ENCODE assay signal across 13 cellular contexts in genomic region chr1:178258521-178258920, GRCh38.
A peak's percentile ranks its signal among the peaks of the same experiment; 100 is the strongest.
DNase-seq lines count a peak whose midpoint lies in the region; ATAC-seq and TF ChIP-seq lines count a peak whose summit lies in the region.
"Had no signal": no experiment of that assay in that cellular context is flagged by ENCODE, and none has a peak within 500 bp of the region (broad histone marks: within the 10 kb centered on the region; RNA-seq: fewer than 3 reads in every experiment).

No MANE protein-coding gene starts in this region.

- H4K91ac ChIP-seq in IMR-90 (ENCODE audit: insufficient read depth, low read depth, low read length), result no peak overlapping the region

- no peak overlapping the region for H4K5ac ChIP-seq in IMR-90 (ENCODE audit: low read depth, low read length)

- H2BK20ac ChIP-seq in IMR-90 (ENCODE audit: low read depth, low read length), result no peak overlapping the region

- peaks cover 0 to 9% of the 10 kb centered on the region in 2 experiments; a peak in 3 of 4 replicates for H3K79me1 ChIP-seq in IMR-90 (ENCODE audit: low read depth in 1 of 2, low read length in 2 of 2)

- intact Hi-C loops in IMR-90 (cut with micrococcal nuclease), result no loop called here

- H3K27me3 ChIP-seq in IMR-90 (ENCODE audit: control insufficient read depth, insufficient read depth, low read length) (no peaks in the 10 kb centered on the region), Peyer's patch (no peaks in the 10 kb centered on the region), suprapubic skin (no peaks in the 10 kb centered on the region)
- H3K27me3 ChIP-seq: BE2C had no signal

- TF ChIP-seq CTCF in IMR-90 (conservative IDR thresholded peaks at IDR 0.05; ENCODE audit: low read depth, low read length), result no peak
- no peak for TF ChIP-seq CTCF in chondrocyte (IDR thresholded peaks at IDR 0.05)
- TF ChIP-seq CTCF in Peyer's patch (IDR thresholded peaks at IDR 0.05), result no peak
- TF ChIP-seq CTCF in suprapubic skin (IDR thresholded peaks at IDR 0.05), result no peak

- H3K4me1 ChIP-seq in IMR-90 (ENCODE audit: control insufficient read depth, insufficient read depth, low read length) (peaks cover 4% of the 10 kb centered on the region), Peyer's patch (no peaks in the 10 kb centered on the region), suprapubic skin (peaks cover 4% of the 10 kb centered on the region)
- H3K4me1 ChIP-seq: BE2C had no signal

- in situ Hi-C loops in IMR-90 (cut with MboI; ENCODE audit: low sequenced_read_pairs), result no loop called here

- H3K4me3 Mint-ChIP-seq in chondrocyte (ENCODE audit: unreplicated experiment), result no peak overlapping the region
- H3K4me3 Mint-ChIP-seq: CD4-positive, alpha-beta memory T cell had no signal

- H3K14ac ChIP-seq in IMR-90 (replicated peaks; ENCODE audit: low read depth, low read length), result no peak overlapping the region

- dilution Hi-C loops in IMR-90 (cut with HindIII; ENCODE audit: low sequenced_read_pairs, unreplicated experiment), result no loop called here

- H3K27me3 Mint-ChIP-seq in chondrocyte (ENCODE audit: low read depth), result no peaks in the 10 kb centered on the region
- H3K27me3 Mint-ChIP-seq: CD4-positive, alpha-beta memory T cell had no signal

- TF ChIP-seq POLR2A in IMR-90 (IDR thresholded peaks at IDR 0.05; ENCODE audit: low read depth, low read length) (no peak), Peyer's patch (IDR thresholded peaks at IDR 0.05) (no peak), suprapubic skin (IDR thresholded peaks at IDR 0.05) (no peak)

- H3K4ac ChIP-seq in IMR-90 (ENCODE audit: low read depth, low read length), result no peak overlapping the region

- H3K36me3 ChIP-seq in IMR-90 (ENCODE audit: control insufficient read depth, insufficient read depth, low read length), result no peaks in the 10 kb centered on the region
- no peaks in the 10 kb centered on the region for H3K36me3 ChIP-seq in Peyer's patch
- no peaks in the 10 kb centered on the region for H3K36me3 ChIP-seq in suprapubic skin
- H3K36me3 ChIP-seq: BE2C had no signal

- peaks cover 2% of the 10 kb centered on the region; the same call in 1 of the 2 replicates for H3K9me3 ChIP-seq in IMR-90 (ENCODE audit: control insufficient read depth, insufficient read depth, low read length)
- peaks cover 0 to 7% (median 0%) of the 10 kb centered on the region in 4 donors for H3K9me3 ChIP-seq in Peyer's patch
- H3K9me3 ChIP-seq in suprapubic skin, result no peaks in the 10 kb centered on the region
- H3K9me3 ChIP-seq: BE2C had no signal

- H4K8ac ChIP-seq in IMR-90 (ENCODE audit: low read depth in 2 of 2, low read length in 2 of 2), result no peak overlapping the region

- CTCF ChIA-PET in IMR-90 (lab: Yijun Ruan, JAX), result no interaction called here

- H3K23ac ChIP-seq in IMR-90 (ENCODE audit: low read depth, low read length), result no peak overlapping the region

- H3K27ac ChIP-seq in IMR-90 (ENCODE audit: insufficient read depth, low read length) (no peak overlapping the region), Peyer's patch (no peak overlapping the region), suprapubic skin (no peak overlapping the region)
- H3K27ac ChIP-seq: C4-2B had no signal

- H3K4me2 ChIP-seq in IMR-90 (ENCODE audit: low read depth, low read length), result no peak overlapping the region

- BruUV-seq in IMR-90 (replicated peaks; lab: Mats Ljungman, UMichigan), result no TSS peak

- H2BK120ac ChIP-seq in IMR-90 (ENCODE audit: low read depth, low read length), result no peak overlapping the region

- no peak overlapping the region for H2AK5ac ChIP-seq in IMR-90 (ENCODE audit: low read depth, low read length)

- POLR2A ChIA-PET in IMR-90 (lab: Charles Lee; ENCODE audit: unreplicated experiment), result no interaction called here

- no peak overlapping the region for H2BK5ac ChIP-seq in IMR-90 (ENCODE audit: low read depth, low read length, poor library complexity, severe bottlenecking)

- peaks cover 12% of the 10 kb centered on the region for H3K9me3 Mint-ChIP-seq in chondrocyte (ENCODE audit: low read depth)

- no CpG with 5 or more reads among the region's 3 CpGs for WGBS in IMR-90 (ENCODE audit: extremely low coverage in 2 of 2, insufficient read length in 1 of 2), 2 experiments
- 37% methylated on average over 3 of the region's 3 CpGs for WGBS in suprapubic skin

- no peak overlapping the region for H2BK15ac ChIP-seq in IMR-90 (ENCODE audit: low read depth, low read length)

- no peak for TF ChIP-seq EP300 in suprapubic skin (IDR thresholded peaks at IDR 0.05)

- peaks cover 32% of the 10 kb centered on the region for H3K4me1 Mint-ChIP-seq in chondrocyte (ENCODE audit: low read depth)
- H3K4me1 Mint-ChIP-seq: CD4-positive, alpha-beta memory T cell had no signal

- H3K9ac ChIP-seq in IMR-90 (ENCODE audit: low read depth, low read length), result no peak overlapping the region

- no peaks in the 10 kb centered on the region for H4K20me1 ChIP-seq in IMR-90 (ENCODE audit: insufficient read depth, low read length)

- no peak for TF ChIP-seq RAD21 in IMR-90 (IDR thresholded peaks at IDR 0.05; ENCODE audit: low read length)

- ATAC-seq in IMR-90 (ENCODE audit: low read depth), result no peak
- ATAC-seq: HepG2 had no signal

- peak; percentile 51 for DNase-seq in EH (ENCODE audit: low read depth)
- peak; percentile 10 for DNase-seq in IMR-90
- DNase-seq in chondrocyte (ENCODE audit: low spot score), result no peak
- DNase-seq in DMS114 treated with DMSO at 0.1 percent for 48 hours (lab: John Stamatoyannopoulos, UW; ENCODE audit: unreplicated experiment), result no peak
- DNase-seq in Peyer's patch, result no peak
- no peak for DNase-seq in germinal center (ENCODE audit: low spot score)
- DNase-seq in suprapubic skin (ENCODE audit: low spot score in 2 of 2), result no peak
- DNase-seq: BE2C; CD4-positive, alpha-beta memory T cell; COR-L47; HCEC 1CT had no signal

- H3K18ac ChIP-seq in IMR-90 (ENCODE audit: low read depth, low read length), result no peak overlapping the region

- H2AFZ ChIP-seq in IMR-90 (replicated peaks; ENCODE audit: low read length, poor library complexity), result no peak overlapping the region

- no peak overlapping the region for H3K56ac ChIP-seq in IMR-90 (ENCODE audit: extremely low read depth, insufficient read depth, low read length)

- no peak overlapping the region for H2AK9ac ChIP-seq in IMR-90 (replicated peaks; ENCODE audit: low read depth, low read length, poor library complexity)

- peak overlapping the region; percentile 29 for H3K27ac Mint-ChIP-seq in chondrocyte (ENCODE audit: unreplicated experiment)
- H3K27ac Mint-ChIP-seq: CD4-positive, alpha-beta memory T cell had no signal

- H3K9me1 ChIP-seq in IMR-90 (ENCODE audit: insufficient read depth, low read length), result 0 out of 2 replicates have a peak, but pooled peaks cover 2% of the 10 kb centered on the region

- peaks cover 6% of the 10 kb centered on the region for H3K36me3 Mint-ChIP-seq in chondrocyte (ENCODE audit: low read depth)
- H3K36me3 Mint-ChIP-seq: CD4-positive, alpha-beta memory T cell had no signal

- H3K4me3 ChIP-seq in IMR-90 (ENCODE audit: insufficient read depth, low read depth, low read length) (no peak overlapping the region), Peyer's patch (no peak overlapping the region), suprapubic skin (no peak overlapping the region)

TF ChIP-seq in IMR-90, 13 proteins besides CTCF, POLR2A, EP300 and RAD21:
- TF ChIP-seq RFX5 (IDR thresholded peaks at IDR 0.05; ENCODE audit: low read depth, low read length) (no peak), MXI1 (IDR thresholded peaks at IDR 0.05; ENCODE audit: borderline replicate concordance, low read depth, low read length) (no peak), FOS (IDR thresholded peaks at IDR 0.05; ENCODE audit: low read depth, low read length) (no peak)

Comparison
In these comparisons a context has a peak if more than half of its experiments do, and no peak if none do; other contexts are left out.
1. DNase-seq: peak in EH (single experiment) and IMR-90 (single experiment); none in chondrocyte (single experiment), DMS114 treated with DMSO at 0.1 percent for 48 hours (single experiment), Peyer's patch (0 of 3), germinal center (single experiment) and suprapubic skin (0 of 2).